Comparison of ENCODE assay signal across 10 cellular contexts in genomic region chr1:221753828-221754188, GRCh38. TPM values are rescaled to one million over a fixed set of nuclear protein-coding genes. Genes with fewer than 3 reads are reported as not detected.
DNase-seq lines count a peak whose midpoint lies in the region; ATAC-seq and TF ChIP-seq lines count a peak whose summit lies in the region.
"Had no signal": no experiment of that assay in that cellular context is flagged by ENCODE, and none has a peak within 500 bp of the region (broad histone marks: within the 10 kb centered on the region; RNA-seq: fewer than 3 reads in every experiment).

No MANE protein-coding gene starts in this region.

- no peaks in the 10 kb centered on the region for H3K4me1 ChIP-seq in uterus
- H3K4me1 ChIP-seq: esophagus muscularis mucosa had no signal

- H3K27ac ChIP-seq in uterus = no peak overlapping the region
- H3K27ac ChIP-seq: esophagus muscularis mucosa had no signal

- POLR2A ChIA-PET in activated CD8-positive, alpha-beta T cell treated with anti-CD3 and anti-CD28 coated beads for 36 hours (lab: Charles Lee) = interaction anchor here (1.1 kb wide), 1 partner anchor 55 kb away, joined by 3 read pairs; no protein-coding TSS in a partner anchor

- H3K9me3 ChIP-seq in uterus = no peaks in the 10 kb centered on the region
- H3K9me3 ChIP-seq: esophagus muscularis mucosa had no signal

- no peaks in the 10 kb centered on the region for H3K27me3 ChIP-seq in uterus
- H3K27me3 ChIP-seq: esophagus muscularis mucosa had no signal

- peaks cover 17% of the 10 kb centered on the region for H3K36me3 Mint-ChIP-seq in activated CD8-positive, alpha-beta T cell treated with anti-CD3 and anti-CD28 coated beads for 36 hours (ENCODE audit: low read depth)

- no peak for TF ChIP-seq POLR2A in uterus (IDR thresholded peaks at IDR 0.05)

- peaks cover 16% of the 10 kb centered on the region for H3K9me3 Mint-ChIP-seq in activated CD8-positive, alpha-beta T cell treated with anti-CD3 and anti-CD28 coated beads for 36 hours

- H3K27me3 Mint-ChIP-seq in activated CD8-positive, alpha-beta T cell treated with anti-CD3 and anti-CD28 coated beads for 36 hours = peaks cover 3% of the 10 kb centered on the region

- no peak for TF ChIP-seq CTCF in activated CD8-positive, alpha-beta T cell treated with anti-CD3 and anti-CD28 coated beads for 36 hours (IDR thresholded peaks at IDR 0.05)
- TF ChIP-seq CTCF in uterus (IDR thresholded peaks at IDR 0.05) = no peak

- H3K4me3 ChIP-seq in uterus = no peak overlapping the region
- H3K4me3 ChIP-seq: esophagus muscularis mucosa had no signal

- ATAC-seq in GM18520 (IDR thresholded peaks at IDR 0.05; ENCODE audit: unreplicated experiment) (peak; percentile 11), GM21360 (IDR thresholded peaks at IDR 0.05; ENCODE audit: unreplicated experiment) (peak; percentile 23), HG03045 (IDR thresholded peaks at IDR 0.05; ENCODE audit: unreplicated experiment) (peak; percentile 20)
- ATAC-seq in activated CD8-positive, alpha-beta T cell treated with anti-CD3 and anti-CD28 coated beads for 36 hours = peak; percentile 43

- no peak overlapping the region for H3K4me3 Mint-ChIP-seq in activated CD8-positive, alpha-beta T cell treated with anti-CD3 and anti-CD28 coated beads for 36 hours

- peaks cover 52% of the 10 kb centered on the region for H3K4me1 Mint-ChIP-seq in activated CD8-positive, alpha-beta T cell treated with anti-CD3 and anti-CD28 coated beads for 36 hours (ENCODE audit: low read depth)

- H3K36me3 ChIP-seq in uterus = no peaks in the 10 kb centered on the region
- H3K36me3 ChIP-seq: esophagus muscularis mucosa had no signal

- H3K27ac Mint-ChIP-seq in activated CD8-positive, alpha-beta T cell treated with anti-CD3 and anti-CD28 coated beads for 36 hours = peak overlapping the region; percentile 88

- DNase-seq in activated CD8-positive, alpha-beta T cell treated with anti-CD3 and anti-CD28 coated beads for 36 hours = no peak
- no peak for DNase-seq in NCI-H345 treated with DMSO at 0.1 percent for 48 hours (lab: John Stamatoyannopoulos, UW; ENCODE audit: unreplicated experiment)
- no peak for DNase-seq in activated CD8-positive, alpha-beta memory T cell treated with anti-CD3 and anti-CD28 coated beads, Interleukin-2, amount 50 U/mL, for 48 hours
- DNase-seq in uterus = no peak
- DNase-seq in dedifferentiated amniotic fluid mesenchymal stem cell (ENCODE audit: extremely low spot score) = no peak
- DNase-seq: DMS153 had no signal

- CTCF ChIA-PET in activated CD8-positive, alpha-beta T cell treated with anti-CD3 and anti-CD28 coated beads for 36 hours (lab: Charles Lee) = interaction anchor here (1.8 kb wide), 1 partner anchor 24 kb away, joined by 7 read pairs; no protein-coding TSS in a partner anchor

- intact Hi-C loops in activated CD8-positive, alpha-beta T cell treated with anti-CD3 and anti-CD28 coated beads for 36 hours (cut with micrococcal nuclease) = loop anchor here (1.0 kb wide), 1 partner anchor 23 kb away; no protein-coding TSS in a partner anchor
- intact Hi-C loops in uterus (cut with DNase I; ENCODE audit: low total_unique reads) = no loop called here

RNA-seq across cellular contexts. Expression of gene DUSP10, which starts 11.9 kb away (rescaled TPM):
- total RNA-seq in activated CD8-positive, alpha-beta T cell treated with anti-CD3 and anti-CD28 coated beads for 36 hours = 10 to 100 TPM; 10.8 to 12.9 TPM
- total RNA-seq in uterus = 10 to 100 TPM in 1 of 4 donors, 1 to 10 TPM in 2, under 1 TPM in 1; 0.26 to 10.9 (median 5.5) TPM
